8 cellular contexts compared by ENCODE assay signal in the genomic region with DNA sequence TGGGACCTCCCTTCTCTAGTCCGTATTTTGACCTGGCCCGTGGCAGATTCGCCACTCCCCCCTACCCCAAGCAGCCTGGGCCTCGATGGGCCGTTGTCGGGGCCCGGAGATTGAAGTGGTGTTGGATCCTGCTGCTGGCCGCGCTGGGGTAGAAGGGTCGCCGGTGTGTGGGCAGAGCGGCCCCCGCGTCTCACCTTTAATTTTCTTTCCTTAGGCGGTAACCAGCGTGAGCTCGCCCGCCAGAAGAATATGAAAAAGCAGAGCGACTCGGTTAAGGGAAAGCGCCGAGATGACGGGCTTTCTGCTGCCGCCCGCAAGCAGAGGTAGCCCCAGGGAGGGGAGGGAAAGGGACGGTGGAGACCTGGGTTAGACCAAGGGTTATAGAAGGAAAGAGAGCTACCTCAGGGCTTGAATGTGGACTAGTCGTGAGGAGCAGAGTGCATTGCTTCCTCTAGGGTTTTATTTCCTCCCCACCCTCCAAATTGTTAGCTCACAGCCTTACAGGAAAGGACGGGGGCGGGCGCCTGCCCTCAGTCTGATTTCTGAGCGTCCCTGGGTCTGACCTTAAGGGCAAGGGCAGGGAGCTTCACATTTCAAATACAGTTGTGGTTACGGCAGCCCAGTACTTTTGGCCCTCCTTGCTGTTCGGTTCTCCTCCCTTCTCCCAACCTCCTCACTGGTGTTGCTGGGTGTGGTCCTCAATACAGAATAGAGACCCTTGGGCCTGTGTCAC. TPM values are rescaled to one million over a fixed set of nuclear protein-coding genes. Genes with fewer than 3 reads are reported as not detected.
DNase-seq lines count a peak whose midpoint lies in the region; ATAC-seq and TF ChIP-seq lines count a peak whose summit lies in the region.

No MANE protein-coding gene starts in this region.

- WGBS in ovary, 3 donors: 0 to 1% (median 1%) methylated on average over 33 of the region's 33 CpGs

- peak overlapping the region; percentile 99 for H3K27ac ChIP-seq in C4-2B
- peak overlapping the region; percentile 91 for H3K27ac ChIP-seq in HUES6 (ENCODE audit: low read depth, low read length)
- H3K27ac ChIP-seq in ovary: peak overlapping the region; percentile 54 to 91

- H3K4me1 ChIP-seq in HUES6 (ENCODE audit: control insufficient read depth, insufficient read depth, low read length) (peaks cover 33% of the 10 kb centered on the region), ovary (ENCODE audit: insufficient read depth) (peaks cover 10% of the 10 kb centered on the region)

- DNase-seq in activated T-cell treated with anti-CD3 and anti-CD28 coated beads, Interleukin-2, amount 50 U/mL, for 48 hours: peak; percentile 49 to 55
- peak in 1 of 2 donors; percentile 57 for DNase-seq in foreskin fibroblast
- DNase-seq in ovary: peak in 3 of 5 donors; percentile 14 to 50 (median 36)
- DNase-seq in HuH-7 (ENCODE audit: low spot score): no peak
- no peak for DNase-seq in cerebellar nuclear complex (lab: John Stamatoyannopoulos, UW)

- peak overlapping the region; percentile 83 for H3K4me3 ChIP-seq in HUES6 (ENCODE audit: low read depth, low read length)
- H3K4me3 ChIP-seq in foreskin fibroblast (ENCODE audit: low read depth in 1 of 2, low read length in 2 of 2): peak overlapping the region; percentile 93 to 100
- peak overlapping the region; percentile 94 for H3K4me3 ChIP-seq in ovary

- intact Hi-C loops in ovary (cut with DNase I): no loop called here

- TF ChIP-seq POLR2A in ovary (IDR thresholded peaks at IDR 0.05): no peak

- H3K36me3 ChIP-seq in HUES6 (ENCODE audit: control insufficient read depth, insufficient read depth, low read length) (peaks cover 40% of the 10 kb centered on the region), ovary (no peaks in the 10 kb centered on the region)

- TF ChIP-seq CTCF in C4-2B (conservative IDR thresholded peaks at IDR 0.05) (no peak), foreskin fibroblast (IDR thresholded peaks at IDR 0.05; ENCODE audit: low read depth, low read length) (peak; percentile 11), ovary (IDR thresholded peaks at IDR 0.05) (no peak)

- H3K9me3 ChIP-seq in HUES6 (ENCODE audit: control insufficient read depth, insufficient read depth, low read depth, low read length) (no peaks in the 10 kb centered on the region), ovary (no peaks in the 10 kb centered on the region)

- no peak for TF ChIP-seq EP300 in ovary (IDR thresholded peaks at IDR 0.05)

- H3K27me3 ChIP-seq in HUES6 (ENCODE audit: control insufficient read depth, insufficient read depth, low read length) (no peaks in the 10 kb centered on the region), ovary (no peaks in the 10 kb centered on the region)

- ATAC-seq in HG03025 (IDR thresholded peaks at IDR 0.05; ENCODE audit: low FRiP score, unreplicated experiment): no peak

- peak overlapping the region; percentile 94 for H3K9ac ChIP-seq in HUES6 (ENCODE audit: low read length)

RNA-seq across cellular contexts. Expression of a gene that starts 0.8 kb away (rescaled TPM):
- 100 to 1,000 TPM; 433 to 587 (median 484) TPM for total RNA-seq in ovary
- polyA plus RNA-seq in ovary: 100 to 1,000 TPM; 254 to 981 TPM

RNA-seq across cellular contexts. Expression of a gene that starts 7.1 kb away (rescaled TPM):
- under 1 TPM in 5 of 7 donors, not detected in 2; 0.07 to 0.36 (median 0.18) TPM for total RNA-seq in ovary
- under 1 TPM in 1 of 2 donors, not detected in 1; 0.39 TPM for polyA plus RNA-seq in ovary

RNA-seq across cellular contexts. Expression of a gene that starts 7.5 kb away (rescaled TPM):
- 10 to 100 TPM in 6 of 7 donors, 1 to 10 TPM in 1; 9.1 to 20.7 (median 14.1) TPM for total RNA-seq in ovary
- 10 to 100 TPM in 1 of 2 donors, 1 to 10 TPM in 1; 7.2 to 12.3 TPM for polyA plus RNA-seq in ovary

RNA-seq across cellular contexts. Expression of a gene that starts 16.2 kb away (rescaled TPM):
- total RNA-seq in ovary: 1 to 10 TPM; 2.2 to 7.2 (median 5.5) TPM
- polyA plus RNA-seq in ovary: 1 to 10 TPM; 4.7 to 4.9 TPM

RNA-seq across cellular contexts. Expression of a gene that starts 31.6 kb away (rescaled TPM):
- total RNA-seq in ovary: 10 to 100 TPM; 12.4 to 29.3 (median 21.0) TPM
- polyA plus RNA-seq in ovary: 10 to 100 TPM; 18.6 to 54.1 TPM

Comparison
In these comparisons a context has a peak if more than half of its experiments do, and no peak if none do; other contexts are left out.
1. DNase-seq: peak in activated T-cell treated with anti-CD3 and anti-CD28 coated beads, Interleukin-2, amount 50 U/mL, for 48 hours (2 of 2) and ovary (3 of 5); none in HuH-7 (single experiment) and cerebellar nuclear complex (0 of 2).
2. Peak in every context shown above with its lines, with median percentiles within 50 percentile points of each other: H3K27ac ChIP-seq and H3K4me3 ChIP-seq.